In genomic region chr5:102834438-102834964, GRCh38 we compare ENCODE assay signal across 17 cellular contexts.
DNase-seq lines count a peak whose midpoint lies in the region; ATAC-seq, FAIRE-seq and TF ChIP-seq lines count a peak whose summit lies in the region.
"Had no signal": no experiment of that assay in that cellular context is flagged by ENCODE, and none has a peak within 500 bp of the region (broad histone marks: within the 10 kb centered on the region; RNA-seq: fewer than 3 reads in every experiment).

No MANE protein-coding gene starts in this region.

- POLR2A ChIA-PET in MCF 10A (lab: Yijun Ruan, JAX): interaction anchor here (0.7 kb wide), 1 partner anchor 10 kb away, joined by 3 read pairs; no protein-coding TSS in a partner anchor

- peaks cover 29% of the 10 kb centered on the region for H3K79me2 ChIP-seq in mammary epithelial cell (ENCODE audit: insufficient read depth, low read length)

- no peak overlapping the region for H3K4me2 ChIP-seq in mammary epithelial cell (ENCODE audit: insufficient read depth, low read depth, low read length)

- H3K9ac ChIP-seq in mammary epithelial cell (ENCODE audit: insufficient read depth, low read length): no peak overlapping the region
- H3K9ac ChIP-seq in kidney (ENCODE audit: low read length in 2 of 2): no peak overlapping the region

- H3K4me3 Mint-ChIP-seq in MCF 10A (ENCODE audit: unreplicated experiment): no peak overlapping the region
- no peak overlapping the region for H3K4me3 Mint-ChIP-seq in glutamatergic neuron (ENCODE audit: unreplicated experiment)
- H3K4me3 Mint-ChIP-seq: H9 had no signal

- H3K4me3 ChIP-seq in mammary epithelial cell (replicated peaks in 1 of 3; ENCODE audit: insufficient read depth in 1 of 3, low read depth in 2 of 3, low read length in 3 of 3) (no peak overlapping the region), aorta (ENCODE audit: low read length in 2 of 2) (no peak overlapping the region), kidney (ENCODE audit: low read length in 2 of 2) (no peak overlapping the region), right cardiac atrium (ENCODE audit: low read length) (no peak overlapping the region)

- in situ Hi-C loops in mammary epithelial cell (cut with MboI; ENCODE audit: low sequenced_read_pairs in 2 of 2): no loop called here

- H3K9me3 ChIP-seq in mammary epithelial cell (replicated peaks; ENCODE audit: insufficient read depth, low read length) (no peaks in the 10 kb centered on the region), aorta (ENCODE audit: control insufficient read depth, low read length) (no peaks in the 10 kb centered on the region), kidney (ENCODE audit: control insufficient read depth in 1 of 2, low read length in 2 of 2) (no peaks in the 10 kb centered on the region), right cardiac atrium (ENCODE audit: control insufficient read depth, low read length) (no peaks in the 10 kb centered on the region)

- CTCF ChIA-PET in MCF 10A (lab: Yijun Ruan, JAX) (no interaction called here), mammary epithelial cell (lab: Charles Lee; ENCODE audit: low non-redundant PET) (no interaction called here)

- H3K4me1 ChIP-seq in mammary epithelial cell (ENCODE audit: insufficient read depth, low read length) (no peaks in the 10 kb centered on the region), aorta (ENCODE audit: control insufficient read depth in 1 of 2, insufficient read depth in 2 of 2, low read length in 2 of 2) (peaks cover 3 to 5% of the 10 kb centered on the region in 2 donors), kidney (ENCODE audit: control insufficient read depth in 1 of 2, insufficient read depth in 1 of 2, low read depth in 1 of 2, low read length in 2 of 2) (no peaks in the 10 kb centered on the region), right cardiac atrium (ENCODE audit: control insufficient read depth, insufficient read depth, low read length) (no peaks in the 10 kb centered on the region)

- H4K20me1 ChIP-seq in mammary epithelial cell (ENCODE audit: insufficient read depth, low read length): no peaks in the 10 kb centered on the region

- H2AFZ ChIP-seq in mammary epithelial cell (ENCODE audit: low read depth, low read length): no peak overlapping the region

- dilution Hi-C loops in mammary epithelial cell (cut with HindIII; ENCODE audit: low sequenced_read_pairs): no loop called here

- H3K36me3 Mint-ChIP-seq in MCF 10A (ENCODE audit: insufficient read depth, unreplicated experiment) (no peaks in the 10 kb centered on the region), glutamatergic neuron (ENCODE audit: unreplicated experiment) (peaks cover 4% of the 10 kb centered on the region)

- no peaks in the 10 kb centered on the region for H3K36me3 ChIP-seq in mammary epithelial cell (ENCODE audit: insufficient read depth, low read length)
- H3K36me3 ChIP-seq in aorta (ENCODE audit: control insufficient read depth in 1 of 2, insufficient read depth in 2 of 2, low read length in 1 of 2): no peaks in the 10 kb centered on the region
- no peaks in the 10 kb centered on the region for H3K36me3 ChIP-seq in kidney (ENCODE audit: control insufficient read depth in 1 of 2, insufficient read depth in 2 of 2, low read length in 2 of 2)

- H3K9me3 Mint-ChIP-seq in MCF 10A (ENCODE audit: unreplicated experiment): no peaks in the 10 kb centered on the region
- no peaks in the 10 kb centered on the region for H3K9me3 Mint-ChIP-seq in glutamatergic neuron (ENCODE audit: unreplicated experiment)

- H3K4me1 Mint-ChIP-seq in MCF 10A (ENCODE audit: insufficient read depth, unreplicated experiment) (peaks cover 4% of the 10 kb centered on the region), glutamatergic neuron (ENCODE audit: low read depth, unreplicated experiment) (peaks cover 26% of the 10 kb centered on the region)

- 71% methylated on average over 1 of the region's 1 CpG for WGBS in mammary epithelial cell (ENCODE audit: low coverage, missing lambda C conversion rate)
- 94 to 100% methylated on average over 1 of the region's 1 CpG for WGBS in aorta, 2 donors
- 82% methylated on average over 1 of the region's 1 CpG for WGBS in right cardiac atrium

- no peak overlapping the region for H3K27ac ChIP-seq in mammary epithelial cell (ENCODE audit: insufficient read depth, low read depth, low read length)
- no peak overlapping the region for H3K27ac ChIP-seq in aorta (ENCODE audit: low read depth in 1 of 2, low read length in 2 of 2)
- H3K27ac ChIP-seq in kidney (ENCODE audit: low read depth in 2 of 2, low read length in 2 of 2): no peak overlapping the region
- H3K27ac ChIP-seq in right cardiac atrium (ENCODE audit: low read length): no peak overlapping the region
- H3K27ac ChIP-seq: C4-2B had no signal

- DNase-seq in MCF 10A (ENCODE audit: unreplicated experiment) (no peak), mammary epithelial cell (no peak), NCI-H69 (lab: John Stamatoyannopoulos, UW) (peak; percentile 60), glutamatergic neuron (no peak), aorta (no peak), kidney (no peak), RCC 7860 (ENCODE audit: low spot score) (no peak), right cardiac atrium (no peak)
- DNase-seq: H9, IMR-90, Karpas-422, NCI-H1417 treated with DMSO at 0.1 percent for 48 hours, NCI-H1930, NCI-H526 treated with DMSO at 0.1 percent for 48 hours, Right ventricle myocardium superior had no signal

- ATAC-seq in aorta (ENCODE audit: low FRiP score) (no peak), right cardiac atrium (no peak)

- intact Hi-C loops in MCF 10A (cut with micrococcal nuclease) (no loop called here), mammary epithelial cell (cut with micrococcal nuclease) (no loop called here), aorta (cut with DNase I) (no loop called here), kidney (cut with DNase I) (no loop called here), right cardiac atrium (cut with DNase I) (no loop called here)

- H3K27me3 ChIP-seq in mammary epithelial cell (ENCODE audit: insufficient read depth, low read length) (no peaks in the 10 kb centered on the region), aorta (ENCODE audit: control insufficient read depth in 1 of 2, insufficient read depth in 2 of 2, low read length in 1 of 2) (no peaks in the 10 kb centered on the region), right cardiac atrium (ENCODE audit: control insufficient read depth, insufficient read depth) (no peaks in the 10 kb centered on the region)

- no peaks in the 10 kb centered on the region for H3K27me3 Mint-ChIP-seq in MCF 10A (ENCODE audit: insufficient read depth, unreplicated experiment)
- H3K27me3 Mint-ChIP-seq in glutamatergic neuron (ENCODE audit: unreplicated experiment): no peaks in the 10 kb centered on the region

- FAIRE-seq in kidney (lab: Jason Lieb, UNC) (no peak), RCC 7860 (lab: Jason Lieb, UNC) (no peak)
- FAIRE-seq: A204.1 had no signal

- TF ChIP-seq CTCF in MCF 10A (IDR thresholded peaks at IDR 0.05; ENCODE audit: unreplicated experiment) (no peak), mammary epithelial cell (conservative IDR thresholded peaks at IDR 0.05 in 1 of 2, IDR thresholded peaks at IDR 0.05 in 1 of 2; ENCODE audit: extremely low read depth in 1 of 2, insufficient read depth in 1 of 2, low read depth in 1 of 2, low read length in 2 of 2) (no peak), glutamatergic neuron (IDR thresholded peaks at IDR 0.05; ENCODE audit: partially characterized antibody, unreplicated experiment) (no peak), kidney (IDR thresholded peaks at IDR 0.05; ENCODE audit: borderline replicate concordance, extremely low read depth, insufficient read depth) (no peak)

- H3K27ac Mint-ChIP-seq in MCF 10A (ENCODE audit: low read depth, unreplicated experiment) (peak overlapping the region; percentile 2), glutamatergic neuron (ENCODE audit: unreplicated experiment) (peak overlapping the region; percentile 6)

- BruUV-seq in MCF 10A (replicated peaks; lab: Mats Ljungman, UMichigan) (no TSS peak), mammary epithelial cell (replicated peaks; lab: Mats Ljungman, UMichigan) (no TSS peak)
